29 cellular contexts compared by ENCODE assay signal in the genomic region with DNA sequence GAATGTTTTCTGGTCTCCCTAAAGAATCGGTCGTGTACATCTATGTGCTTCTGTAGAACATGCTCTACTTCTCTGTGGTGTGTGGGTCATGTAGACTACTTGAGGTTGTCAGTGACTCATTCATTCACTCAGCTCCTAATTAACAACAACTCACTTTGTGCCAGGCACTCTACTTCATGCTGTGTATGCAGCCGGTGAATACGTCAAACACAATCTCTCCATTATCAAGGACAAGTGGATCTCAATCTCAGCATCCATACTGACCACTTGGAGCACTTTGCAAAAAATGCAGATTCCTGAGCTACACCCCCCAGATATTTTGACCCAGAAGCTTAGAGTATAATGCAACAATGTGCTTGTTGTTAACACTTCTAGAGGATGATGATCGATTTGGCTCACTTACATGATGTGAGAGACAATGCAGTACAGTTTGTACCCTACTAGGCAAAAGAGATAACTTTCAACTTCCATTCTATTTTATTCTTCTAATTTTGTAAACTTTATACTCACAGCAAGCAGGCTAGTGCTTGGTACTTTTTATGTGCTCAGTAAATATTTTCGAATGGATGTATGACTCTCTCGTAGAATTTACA.
DNase-seq lines count a peak whose midpoint lies in the region; ATAC-seq and TF ChIP-seq lines count a peak whose summit lies in the region.
"Had no signal": no experiment of that assay in that cellular context is flagged by ENCODE, and none has a peak within 500 bp of the region (broad histone marks: within the 10 kb centered on the region; RNA-seq: fewer than 3 reads in every experiment).

No MANE protein-coding gene starts in this region.

- H3K9me3 ChIP-seq in adipocyte (ENCODE audit: control insufficient read depth, low read length) = peaks cover 4% of the 10 kb centered on the region
- H3K9me3 ChIP-seq: heart right ventricle, vagina had no signal

- peaks cover 27% of the 10 kb centered on the region for H3K4me1 ChIP-seq in adipocyte (ENCODE audit: control insufficient read depth, insufficient read depth, low read length)

- ATAC-seq in left ventricle myocardium superior = peak; percentile 80
- ATAC-seq: activated CD8-positive, alpha-beta T cell treated with anti-CD3 and anti-CD28 coated beads, Interleukin-2, amount 10 ng/mL, durations not matched to agents 7 days and 5 days; activated T-helper 17 cell treated with anti-CD3 and anti-CD28 coated beads, Interleukin-2, amount 50 U/mL, for 72 hours; HepG2; Panc1; stimulated activated naive CD8-positive, alpha-beta T cell treated with anti-CD3 and anti-CD28 coated beads, Interleukin-15, Interleukin-2, amounts not matched to agents 100 U/mL and 50 U/mL, for 24 hours had no signal

- H3K27me3 ChIP-seq in adipocyte (replicated peaks; ENCODE audit: control insufficient read depth, insufficient read depth, low read length) = no peaks in the 10 kb centered on the region
- H3K27me3 ChIP-seq: heart right ventricle, spleen, vagina had no signal

- no peak overlapping the region for H3K4me3 Mint-ChIP-seq in chondrocyte (ENCODE audit: unreplicated experiment)
- H3K4me3 Mint-ChIP-seq: activated CD8-positive, alpha-beta T cell treated with anti-CD3 and anti-CD28 coated beads, Interleukin-2, amount 10 ng/mL, durations not matched to agents 7 days and 5 days; activated naive CD4-positive, alpha-beta T cell treated with anti-CD3 and anti-CD28 coated beads, Interleukin-2, amount 10 ng/mL, durations not matched to agents 7 days and 5 days; activated T-helper 17 cell treated with anti-CD3 and anti-CD28 coated beads, Interleukin-2, amount 50 U/mL, for 72 hours; nephron had no signal

- TF ChIP-seq CTCF in lower leg skin (IDR thresholded peaks at IDR 0.05) (no peak), chondrocyte (IDR thresholded peaks at IDR 0.05) (no peak)

- H3K36me3 Mint-ChIP-seq in chondrocyte (ENCODE audit: low read depth) = peaks cover 1% of the 10 kb centered on the region
- H3K36me3 Mint-ChIP-seq: activated naive CD4-positive, alpha-beta T cell treated with anti-CD3 and anti-CD28 coated beads, Interleukin-2, amount 10 ng/mL, durations not matched to agents 7 days and 5 days had no signal

- H3K36me3 ChIP-seq in adipocyte (ENCODE audit: control insufficient read depth, insufficient read depth, low read length, severe bottlenecking) = no peaks in the 10 kb centered on the region
- H3K36me3 ChIP-seq: heart right ventricle, spleen, vagina had no signal

- peak overlapping the region; percentile 81 for H3K9ac ChIP-seq in adipocyte (ENCODE audit: low read length)

- 82 to 87% methylated on average over 7 of the region's 7 CpGs for WGBS in lower leg skin, 2 donors

- no peak overlapping the region for H3K4me3 ChIP-seq in adipocyte (ENCODE audit: low read length)
- no peak overlapping the region for H3K4me3 ChIP-seq in lower leg skin (ENCODE audit: low read depth, poor library complexity, severe bottlenecking)
- H3K4me3 ChIP-seq: coronary artery, heart right ventricle, lung, spleen, vagina had no signal

- no peak overlapping the region for H3K27ac Mint-ChIP-seq in chondrocyte (ENCODE audit: unreplicated experiment)
- H3K27ac Mint-ChIP-seq: activated CD8-positive, alpha-beta T cell treated with anti-CD3 and anti-CD28 coated beads, Interleukin-2, amount 10 ng/mL, durations not matched to agents 7 days and 5 days; activated naive CD4-positive, alpha-beta T cell treated with anti-CD3 and anti-CD28 coated beads, Interleukin-2, amount 10 ng/mL, durations not matched to agents 7 days and 5 days; activated T-helper 17 cell treated with anti-CD3 and anti-CD28 coated beads, Interleukin-2, amount 50 U/mL, for 72 hours; nephron had no signal

- intact Hi-C loops in left ventricle myocardium superior (cut with micrococcal nuclease) (no loop called here), lower leg skin (cut with DNase I; ENCODE audit: low total_unique reads) (no loop called here)

- DNase-seq in G401 (ENCODE audit: low spot score) (peak; percentile 13), adipocyte (ENCODE audit: low read depth) (no peak), left ventricle myocardium superior (no peak), substantia nigra (lab: John Stamatoyannopoulos, UW) (peak in 14 of 49 donors; percentile 1 to 34 (median 10)), NCI-H748 (lab: John Stamatoyannopoulos, UW; ENCODE audit: unreplicated experiment) (no peak), lower leg skin (ENCODE audit: low spot score in 2 of 2) (no peak), chondrocyte (ENCODE audit: low spot score) (no peak)
- DNase-seq: activated CD8-positive, alpha-beta T cell treated with anti-CD3 and anti-CD28 coated beads, Interleukin-2, amount 10 ng/mL, durations not matched to agents 7 days and 5 days; activated naive CD4-positive, alpha-beta T cell treated with anti-CD3 and anti-CD28 coated beads, Interleukin-2, amount 10 ng/mL, durations not matched to agents 7 days and 5 days; effector memory CD4-positive, alpha-beta T cell; HCEC 1CT; heart right ventricle; Karpas-422; NCI-H2029; NCI-H2227 treated with DMSO at 0.1 percent for 48 hours; NCI-H69; retina; SIG-M5; spleen; stimulated activated CD4-positive, alpha-beta T cell treated with anti-CD3 and anti-CD28 coated beads, Interleukin-2, amount 100 ng/mL, for 24 hours; stimulated activated naive CD8-positive, alpha-beta T cell treated with anti-CD3 and anti-CD28 coated beads, Interleukin-15, Interleukin-2, amounts not matched to agents 100 U/mL and 50 U/mL, for 24 hours; SW 1271 had no signal

- peaks cover 8% of the 10 kb centered on the region for H3K9me3 Mint-ChIP-seq in chondrocyte (ENCODE audit: low read depth)
- H3K9me3 Mint-ChIP-seq: nephron had no signal

- H3K27ac ChIP-seq in substantia nigra (ENCODE audit: low read depth, low read length, poor library complexity, severe bottlenecking) = peak overlapping the region; percentile 28
- H3K27ac ChIP-seq: coronary artery, heart right ventricle, spleen, vagina had no signal

- H3K27me3 Mint-ChIP-seq in chondrocyte (ENCODE audit: low read depth) = no peaks in the 10 kb centered on the region
- H3K27me3 Mint-ChIP-seq: activated naive CD4-positive, alpha-beta T cell treated with anti-CD3 and anti-CD28 coated beads, Interleukin-2, amount 10 ng/mL, durations not matched to agents 7 days and 5 days; activated T-helper 17 cell treated with anti-CD3 and anti-CD28 coated beads, Interleukin-2, amount 50 U/mL, for 72 hours had no signal

- in situ Hi-C loops in G401 (cut with HindIII; ENCODE audit: low sequenced_read_pairs) = no loop called here

- peaks cover 5% of the 10 kb centered on the region for H3K4me1 Mint-ChIP-seq in chondrocyte (ENCODE audit: low read depth)
- H3K4me1 Mint-ChIP-seq: activated naive CD4-positive, alpha-beta T cell treated with anti-CD3 and anti-CD28 coated beads, Interleukin-2, amount 10 ng/mL, durations not matched to agents 7 days and 5 days; activated T-helper 17 cell treated with anti-CD3 and anti-CD28 coated beads, Interleukin-2, amount 50 U/mL, for 72 hours had no signal

- no peak for TF ChIP-seq POLR2A in lower leg skin (IDR thresholded peaks at IDR 0.05)
